In genomic region chr12:92021665-92022033, GRCh38 we compare ENCODE assay signal across 14 cellular contexts.
A peak's percentile ranks its signal among the peaks of the same experiment; 100 is the strongest.
DNase-seq lines count a peak whose midpoint lies in the region; ATAC-seq and TF ChIP-seq lines count a peak whose summit lies in the region.
"Had no signal": no experiment of that assay in that cellular context is flagged by ENCODE, and none has a peak within 500 bp of the region (broad histone marks: within the 10 kb centered on the region; RNA-seq: fewer than 3 reads in every experiment).

No MANE protein-coding gene starts in this region.

- no peaks in the 10 kb centered on the region for H3K36me3 ChIP-seq in endodermal cell (ENCODE audit: control insufficient read depth, insufficient read depth, low read length)

- H3K4me1 ChIP-seq in endodermal cell (ENCODE audit: control insufficient read depth, insufficient read depth, low read length): peaks cover 4% of the 10 kb centered on the region

- H3K27me3 ChIP-seq in endodermal cell (ENCODE audit: control insufficient read depth, insufficient read depth, low read length, poor library complexity, severe bottlenecking): no peaks in the 10 kb centered on the region
- H3K27me3 ChIP-seq: dorsolateral prefrontal cortex had no signal

- H3K9me3 ChIP-seq in endodermal cell (ENCODE audit: control insufficient read depth, low read length): no peaks in the 10 kb centered on the region

- H3K4me3 Mint-ChIP-seq in activated naive CD8-positive, alpha-beta T cell: no peak overlapping the region
- no peak overlapping the region for H3K4me3 Mint-ChIP-seq in activated naive CD8-positive, alpha-beta T cell treated with anti-CD3 and anti-CD28 coated beads for 36 hours
- no peak overlapping the region for H3K4me3 Mint-ChIP-seq in endodermal cell
- H3K4me3 Mint-ChIP-seq: activated CD4-positive, alpha-beta T cell treated with anti-CD3 and anti-CD28 coated beads, Interleukin-2, amount 10 ng/mL, durations not matched to agents 7 days and 5 days; activated T-helper 1 cell treated with anti-CD3 and anti-CD28 coated beads, Interleukin-12 subunit alpha, Interleukin-12 subunit beta, Interleukin-2, Interleukin-4 antibody, amounts not matched to agents 30 ng/mL and 10 ng/mL and 1 ng/mL, durations not matched to agents 14 hours and 24 hours and 36 hours had no signal

- peak overlapping the region; percentile 54 for H3K27ac Mint-ChIP-seq in activated naive CD8-positive, alpha-beta T cell
- no peak overlapping the region for H3K27ac Mint-ChIP-seq in activated naive CD8-positive, alpha-beta T cell treated with anti-CD3 and anti-CD28 coated beads for 36 hours
- H3K27ac Mint-ChIP-seq in endodermal cell: no peak overlapping the region
- H3K27ac Mint-ChIP-seq: activated CD4-positive, alpha-beta T cell treated with anti-CD3 and anti-CD28 coated beads, Interleukin-2, amount 10 ng/mL, durations not matched to agents 7 days and 5 days; activated T-helper 1 cell treated with anti-CD3 and anti-CD28 coated beads, Interleukin-12 subunit alpha, Interleukin-12 subunit beta, Interleukin-2, Interleukin-4 antibody, amounts not matched to agents 30 ng/mL and 10 ng/mL and 1 ng/mL, durations not matched to agents 14 hours and 24 hours and 36 hours had no signal

- H3K4me3 ChIP-seq in endodermal cell (ENCODE audit: low read length): no peak overlapping the region
- H3K4me3 ChIP-seq: dorsolateral prefrontal cortex had no signal

- 63% methylated on average over 1 of the region's 1 CpG; no CpG with 5 or more reads in 1 of the 2 experiments for WGBS in endodermal cell (ENCODE audit: insufficient coverage in 1 of 2, insufficient read length in 1 of 2), 2 experiments

- H3K27ac ChIP-seq in endodermal cell (ENCODE audit: low read depth, low read length): peak overlapping the region; percentile 61

- no peak for ATAC-seq in HG03095 (IDR thresholded peaks at IDR 0.05; ENCODE audit: unreplicated experiment)
- no peak for ATAC-seq in omental fat pad (ENCODE audit: low FRiP score)

- no peak for TF ChIP-seq CTCF in endodermal cell (conservative IDR thresholded peaks at IDR 0.05)
- no peak for TF ChIP-seq CTCF in omental fat pad (IDR thresholded peaks at IDR 0.05)

- H3K27me3 Mint-ChIP-seq in activated naive CD8-positive, alpha-beta T cell: no peaks in the 10 kb centered on the region
- no peaks in the 10 kb centered on the region for H3K27me3 Mint-ChIP-seq in activated naive CD8-positive, alpha-beta T cell treated with anti-CD3 and anti-CD28 coated beads for 36 hours
- no peaks in the 10 kb centered on the region for H3K27me3 Mint-ChIP-seq in endodermal cell (ENCODE audit: insufficient read depth)
- H3K27me3 Mint-ChIP-seq: activated CD4-positive, alpha-beta T cell treated with anti-CD3 and anti-CD28 coated beads, Interleukin-2, amount 10 ng/mL, durations not matched to agents 7 days and 5 days had no signal

- no peak for DNase-seq in activated naive CD8-positive, alpha-beta T cell treated with anti-CD3 and anti-CD28 coated beads for 36 hours
- peak; percentile 91 for DNase-seq in NCI-H69 (lab: John Stamatoyannopoulos, UW)
- peak; percentile 85 for DNase-seq in endodermal cell
- peak; percentile 64 for DNase-seq in retina
- no peak for DNase-seq in C1 segment of cervical spinal cord (lab: John Stamatoyannopoulos, UW)
- DNase-seq in omental fat pad (ENCODE audit: low spot score): no peak
- DNase-seq: activated CD4-positive, alpha-beta T cell treated with anti-CD3 and anti-CD28 coated beads, Interleukin-2, amount 10 ng/mL, durations not matched to agents 7 days and 5 days; dorsolateral prefrontal cortex; NCI-H2171; posterior cingulate gyrus; RPMI8226 had no signal

- peaks cover 9% of the 10 kb centered on the region for H3K36me3 Mint-ChIP-seq in activated naive CD8-positive, alpha-beta T cell
- peaks cover 24% of the 10 kb centered on the region for H3K36me3 Mint-ChIP-seq in activated naive CD8-positive, alpha-beta T cell treated with anti-CD3 and anti-CD28 coated beads for 36 hours
- H3K36me3 Mint-ChIP-seq in endodermal cell (ENCODE audit: low read depth): no peaks in the 10 kb centered on the region

- peaks cover 11% of the 10 kb centered on the region for H3K9me3 Mint-ChIP-seq in activated naive CD8-positive, alpha-beta T cell (ENCODE audit: low read depth)
- peaks cover 7% of the 10 kb centered on the region for H3K9me3 Mint-ChIP-seq in activated naive CD8-positive, alpha-beta T cell treated with anti-CD3 and anti-CD28 coated beads for 36 hours
- H3K9me3 Mint-ChIP-seq in endodermal cell: peaks cover 2% of the 10 kb centered on the region

- H3K4me1 Mint-ChIP-seq in activated naive CD8-positive, alpha-beta T cell (ENCODE audit: low read depth): peaks cover 45% of the 10 kb centered on the region
- H3K4me1 Mint-ChIP-seq in activated naive CD8-positive, alpha-beta T cell treated with anti-CD3 and anti-CD28 coated beads for 36 hours: peaks cover 24% of the 10 kb centered on the region
- peaks cover 12% of the 10 kb centered on the region for H3K4me1 Mint-ChIP-seq in endodermal cell

- H3K9ac ChIP-seq in endodermal cell (ENCODE audit: extremely low read depth, low read length, poor library complexity, severe bottlenecking): no peak overlapping the region

Comparison
In these comparisons a context has a peak if more than half of its experiments do, and no peak if none do; other contexts are left out.
1. DNase-seq: peak in NCI-H69 (single experiment), endodermal cell (single experiment) and retina (single experiment); none in activated naive CD8-positive, alpha-beta T cell treated with anti-CD3 and anti-CD28 coated beads for 36 hours (single experiment), C1 segment of cervical spinal cord (0 of 14) and omental fat pad (single experiment).